In genomic region chr11:43550714-43551113, GRCh38 we compare ENCODE assay signal across 33 cellular contexts.
"Had no signal": no experiment of that assay in that cellular context is flagged by ENCODE, and none has a peak within 500 bp of the region (broad histone marks: within the 10 kb centered on the region; RNA-seq: fewer than 3 reads in every experiment).

No MANE protein-coding gene starts in this region.

- H3K4me3 ChIP-seq: esophagus squamous epithelium, gastroesophageal sphincter had no signal

- H3K36me3 ChIP-seq: brain microvascular endothelial cell, esophagus squamous epithelium, gastroesophageal sphincter, WERI-Rb-1 had no signal

- H3K9me3 Mint-ChIP-seq: activated B cell treated with CpG ODN at 0.5 μM for 24 hours; activated CD8-positive, alpha-beta T cell treated with anti-CD3 and anti-CD28 coated beads for 36 hours; activated T-cell treated with anti-CD3 and anti-CD28 coated beads, Interleukin-2, amount 50 U/mL, for 4 hours; activated T-helper 17 cell treated with anti-CD3 and anti-CD28 coated beads, Interleukin-2, amount 50 U/mL, for 72 hours; effector memory CD8-positive, alpha-beta T cell; T-helper 2 cell treated with Interferon-gamma antibody and Interleukin-4, amounts not matched to agents 5 μg/mL and 100 μg/mL, for 36 hours had no signal

- FAIRE-seq: astrocyte, bronchial epithelial cell, colon, endothelial cell of umbilical vein had no signal

- H3K4me3 Mint-ChIP-seq: activated B cell treated with CpG ODN at 0.5 μM for 24 hours; activated CD8-positive, alpha-beta T cell treated with anti-CD3 and anti-CD28 coated beads for 36 hours; activated naive CD8-positive, alpha-beta T cell; activated T-cell treated with anti-CD3 and anti-CD28 coated beads, Interleukin-2, amount 50 U/mL, for 4 hours; activated T-helper 17 cell treated with anti-CD3 and anti-CD28 coated beads, Interleukin-2, amount 50 U/mL, for 72 hours; effector memory CD8-positive, alpha-beta T cell; T-helper 17 cell; T-helper 2 cell treated with Interferon-gamma antibody and Interleukin-4, amounts not matched to agents 5 μg/mL and 100 μg/mL, for 36 hours had no signal

- H3K27ac ChIP-seq: brain microvascular endothelial cell, epithelial cell of prostate, esophagus squamous epithelium, gastroesophageal sphincter, WERI-Rb-1 had no signal

- ATAC-seq: activated CD4-positive, CD25-positive, alpha-beta regulatory T cell treated with anti-CD3 and anti-CD28 coated beads, Interleukin-2, amount 50 U/mL, for 24 hours; activated CD8-positive, alpha-beta T cell treated with anti-CD3 and anti-CD28 coated beads for 36 hours; activated T-cell treated with anti-CD3 and anti-CD28 coated beads, Interleukin-2, amount 50 U/mL, for 4 hours; activated T-helper 17 cell treated with anti-CD3 and anti-CD28 coated beads, Interleukin-2, amount 50 U/mL, for 72 hours; effector memory CD8-positive, alpha-beta T cell; gastroesophageal sphincter; T-helper 17 cell had no signal

- H3K4me1 Mint-ChIP-seq: activated T-helper 17 cell treated with anti-CD3 and anti-CD28 coated beads, Interleukin-2, amount 50 U/mL, for 72 hours; T-helper 17 cell had no signal

- H3K27ac Mint-ChIP-seq: activated B cell treated with CpG ODN at 0.5 μM for 24 hours; activated CD8-positive, alpha-beta T cell treated with anti-CD3 and anti-CD28 coated beads for 36 hours; activated naive CD8-positive, alpha-beta T cell; activated T-helper 17 cell treated with anti-CD3 and anti-CD28 coated beads, Interleukin-2, amount 50 U/mL, for 72 hours; effector memory CD8-positive, alpha-beta T cell; T-helper 17 cell; T-helper 2 cell treated with Interferon-gamma antibody and Interleukin-4, amounts not matched to agents 5 μg/mL and 100 μg/mL, for 36 hours had no signal

- H3K9me3 ChIP-seq: esophagus squamous epithelium, gastroesophageal sphincter had no signal

- DNase-seq: activated B cell treated with CpG ODN at 0.5 μM for 24 hours; activated CD4-positive, alpha-beta T cell treated with anti-CD3 and anti-CD28 coated beads for 48 hours; activated CD4-positive, alpha-beta T cell treated with anti-CD3 and anti-CD28 coated beads, Interleukin-2, amount 50 U/mL, for 1 hour; activated CD4-positive, alpha-beta T cell treated with anti-CD3 and anti-CD28 coated beads, Interleukin-2, amount 50 U/mL, for 48 hours; activated CD8-positive, alpha-beta memory T cell treated with anti-CD3 and anti-CD28 coated beads for 24 hours; activated CD8-positive, alpha-beta T cell treated with anti-CD3 and anti-CD28 coated beads for 36 hours; activated effector memory CD4-positive, alpha-beta T cell treated with Interleukin-2 at 50 U/mL for 16 hours; activated gamma-delta T cell treated with Interleukin-2 at 50 U/mL for 16 hours; activated naive CD4-positive, alpha-beta T cell treated with anti-CD3 and anti-CD28 coated beads, Interleukin-2, amount 50 U/mL, for 16 hours; activated naive CD4-positive, alpha-beta T cell treated with Interleukin-2 at 50 U/mL for 16 hours; activated T-cell treated with anti-CD3 and anti-CD28 coated beads, Interleukin-2, amount 50 U/mL, for 4 hours; amniotic stem cell; brain microvascular endothelial cell; cortex of kidney; dermis blood vessel endothelial cell; effector CD4-positive, alpha-beta T cell; effector memory CD8-positive, alpha-beta T cell; esophagus squamous epithelium; foreskin melanocyte; T-helper 1 cell; T-helper 17 cell; T1000; WERI-Rb-1 had no signal

- H3K36me3 Mint-ChIP-seq: activated naive CD8-positive, alpha-beta T cell had no signal
